In the genomic region with DNA sequence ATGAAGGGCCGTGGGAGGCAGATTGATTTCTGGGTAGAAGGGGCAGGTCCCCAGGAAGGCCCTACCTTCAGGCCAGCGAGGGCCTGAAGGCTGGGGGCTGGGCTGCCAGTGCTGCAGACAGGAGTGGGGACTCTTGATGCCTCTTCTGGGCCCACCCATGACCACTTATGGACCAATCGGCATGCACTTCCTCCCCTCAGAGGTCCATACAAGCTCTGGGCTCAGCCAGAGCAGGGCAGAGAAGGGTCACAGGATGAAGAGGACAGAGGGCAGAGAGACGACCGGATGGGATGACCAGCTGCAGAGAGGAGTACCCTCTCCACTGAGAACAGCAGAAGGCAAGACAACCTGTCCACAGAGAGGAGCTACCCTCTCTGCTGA, we compare ENCODE assay signal across 8 cellular contexts.
DNase-seq lines count a peak whose midpoint lies in the region; ATAC-seq, FAIRE-seq and TF ChIP-seq lines count a peak whose summit lies in the region.

No MANE protein-coding gene starts in this region.

- H3K4me1 ChIP-seq in Caco-2 (no peaks in the 10 kb centered on the region), KMS-11 (ENCODE audit: low read depth, poor library complexity, severe bottlenecking) (peaks cover 45% of the 10 kb centered on the region)

- H3K27me3 ChIP-seq in Caco-2 (replicated peaks; ENCODE audit: control insufficient read depth, insufficient read depth, low read length), result no peaks in the 10 kb centered on the region
- H3K27me3 ChIP-seq in KMS-11 (ENCODE audit: insufficient read depth, low read depth), result no peaks in the 10 kb centered on the region

- intact Hi-C loops in Caco-2 (cut with micrococcal nuclease; ENCODE audit: unreplicated experiment), result loop anchor here (2.0 kb wide), 1 partner anchor 272 kb away; a partner anchor contains a TSS
- intact Hi-C loops in dendritic cell treated with granulocyte-macrophage colony-stimulating factor and Interleukin-4, amounts not matched to agents 40 ng/mL and 50 ng/mL, for 4 days (cut with micrococcal nuclease), result loop anchor here (5.0 to 10.0 kb wide), 2 partner anchors 112 to 144 kb away; no protein-coding TSS in a partner anchor

- peaks cover 7% of the 10 kb centered on the region for H3K4me1 Mint-ChIP-seq in Caco-2 (ENCODE audit: low read depth, unreplicated experiment)
- H3K4me1 Mint-ChIP-seq in dendritic cell treated with granulocyte-macrophage colony-stimulating factor and Interleukin-4, amounts not matched to agents 40 ng/mL and 50 ng/mL, for 4 days (ENCODE audit: low read depth), result peaks cover 10% of the 10 kb centered on the region
- peaks cover 20% of the 10 kb centered on the region for H3K4me1 Mint-ChIP-seq in neural crest cell

- no peak for TF ChIP-seq CTCF in Caco-2 (IDR thresholded peaks at IDR 0.05; ENCODE audit: insufficient read depth in 1 of 2, low read depth in 1 of 2, low read length in 1 of 2, severe bottlenecking in 1 of 2, unreplicated experiment in 1 of 2)
- no peak for TF ChIP-seq CTCF in KMS-11 (conservative IDR thresholded peaks at IDR 0.05; ENCODE audit: low read depth, low read length)
- no peak for TF ChIP-seq CTCF in neural crest cell (conservative IDR thresholded peaks at IDR 0.05)

- peak overlapping the region; percentile 69 for H3K4me2 ChIP-seq in KMS-11

- H3K27me3 Mint-ChIP-seq in Caco-2 (ENCODE audit: insufficient read depth, unreplicated experiment) (no peaks in the 10 kb centered on the region), neural crest cell (ENCODE audit: low read depth) (no peaks in the 10 kb centered on the region)
- H3K27me3 Mint-ChIP-seq in dendritic cell treated with granulocyte-macrophage colony-stimulating factor and Interleukin-4, amounts not matched to agents 40 ng/mL and 50 ng/mL, for 4 days, result peaks cover 11% of the 10 kb centered on the region

- H3K36me3 ChIP-seq in Caco-2 (ENCODE audit: control insufficient read depth, insufficient read depth, low read length) (no peaks in the 10 kb centered on the region), KMS-11 (ENCODE audit: insufficient read depth) (no peaks in the 10 kb centered on the region)

- H3K36me3 Mint-ChIP-seq in Caco-2 (ENCODE audit: insufficient read depth, unreplicated experiment) (no peaks in the 10 kb centered on the region), neural crest cell (ENCODE audit: low read depth) (peaks cover 3% of the 10 kb centered on the region)
- H3K36me3 Mint-ChIP-seq in dendritic cell treated with granulocyte-macrophage colony-stimulating factor and Interleukin-4, amounts not matched to agents 40 ng/mL and 50 ng/mL, for 4 days (ENCODE audit: low read depth), result no peaks in the 10 kb centered on the region

- peaks cover 7% of the 10 kb centered on the region for H3K9me3 ChIP-seq in Caco-2

- no TSS peak for BruUV-seq in Caco-2 (replicated peaks; lab: Mats Ljungman, UMichigan)

- no peak overlapping the region; the same call in 1 of the 2 replicates for H3K4me3 ChIP-seq in Caco-2 (ENCODE audit: low read depth, low read length)
- no peak overlapping the region for H3K4me3 ChIP-seq in KMS-11 (IDR thresholded peaks at IDR 0.05; ENCODE audit: insufficient read depth, low read depth, low read length)

- peak overlapping the region; percentile 56 for H2AFZ ChIP-seq in KMS-11 (ENCODE audit: low read depth)

- peak overlapping the region; percentile 37 for H3K27ac ChIP-seq in KMS-11

- no peaks in the 10 kb centered on the region for H4K20me1 ChIP-seq in KMS-11 (ENCODE audit: insufficient read depth)

- CTCF ChIA-PET in Caco-2 (lab: Charles Lee), result interaction anchor here (0.6 to 1.5 kb wide), 10 partner anchors 19 to 1578 kb away, joined by 3 to 7 read pairs (median 4); a partner anchor contains a TSS
- CTCF ChIA-PET in HEK293T (lab: Yijun Ruan, JAX), result interaction anchor here (0.6 to 2.1 kb wide), 11 partner anchors 15 to 621 kb away, joined by 3 to 10 read pairs (median 4); no protein-coding TSS in a partner anchor

- peaks cover 18% of the 10 kb centered on the region for H3K9me3 Mint-ChIP-seq in Caco-2 (ENCODE audit: unreplicated experiment)
- H3K9me3 Mint-ChIP-seq in dendritic cell treated with granulocyte-macrophage colony-stimulating factor and Interleukin-4, amounts not matched to agents 40 ng/mL and 50 ng/mL, for 4 days, result peaks cover 15% of the 10 kb centered on the region
- no peaks in the 10 kb centered on the region for H3K9me3 Mint-ChIP-seq in neural crest cell

- H3K27ac Mint-ChIP-seq in Caco-2 (ENCODE audit: unreplicated experiment), result peak overlapping the region; percentile 71
- H3K27ac Mint-ChIP-seq in dendritic cell treated with granulocyte-macrophage colony-stimulating factor and Interleukin-4, amounts not matched to agents 40 ng/mL and 50 ng/mL, for 4 days, result peak overlapping the region; percentile 79
- no peak overlapping the region for H3K27ac Mint-ChIP-seq in neural crest cell (ENCODE audit: unreplicated experiment)

- H3K9ac ChIP-seq in KMS-11, result peak overlapping the region; percentile 4; the same call in 1 of the 2 replicates

- POLR2A ChIA-PET in Caco-2 (lab: Charles Lee), result interaction anchor here (0.7 kb wide), 1 partner anchor 148 kb away, joined by 3 read pairs; no protein-coding TSS in a partner anchor
- POLR2A ChIA-PET in HEK293T (lab: Yijun Ruan, JAX), result interaction anchor here (0.6 to 1.4 kb wide), 3 partner anchors 113 to 272 kb away, joined by 3 to 8 read pairs (median 3); a partner anchor contains a TSS

- DNase-seq in Caco-2 (no peak), neural crest cell (ENCODE audit: low read depth, low spot score) (no peak), urothelium cell line (ENCODE audit: low spot score) (no peak), HEK293T (ENCODE audit: extremely low spot score) (no peak)

- ATAC-seq in GM21528 (IDR thresholded peaks at IDR 0.05; ENCODE audit: low FRiP score, unreplicated experiment) (peak; percentile 44), GM18498 (IDR thresholded peaks at IDR 0.05; ENCODE audit: unreplicated experiment) (no peak)

- no peaks in the 10 kb centered on the region for H3K79me2 ChIP-seq in KMS-11 (ENCODE audit: insufficient read depth, low read depth)

- FAIRE-seq in urothelium cell line (lab: Jason Lieb, UNC), result no peak

- H3K4me3 Mint-ChIP-seq in Caco-2 (ENCODE audit: unreplicated experiment) (peak overlapping the region; percentile 77), neural crest cell (peak overlapping the region; percentile 73)
- H3K4me3 Mint-ChIP-seq in dendritic cell treated with granulocyte-macrophage colony-stimulating factor and Interleukin-4, amounts not matched to agents 40 ng/mL and 50 ng/mL, for 4 days, result peak overlapping the region; percentile 85

TF ChIP-seq in HEK293T, 16 proteins besides CTCF, POLR2A, EP300 and RAD21:
- TF ChIP-seq FOXA1 (IDR thresholded peaks at IDR 0.05) (no peak), SUZ12 (IDR thresholded peaks at IDR 0.05) (no peak), TARDBP (IDR thresholded peaks at IDR 0.05) (no peak), FOXK2 (IDR thresholded peaks at IDR 0.05) (no peak), L3MBTL2 (conservative IDR thresholded peaks at IDR 0.05) (no peak), FOXM1 (IDR thresholded peaks at IDR 0.05; ENCODE audit: borderline replicate concordance) (no peak), ELF4 (IDR thresholded peaks at IDR 0.05) (no peak), CTBP1 (IDR thresholded peaks at IDR 0.05; ENCODE audit: borderline replicate concordance) (no peak), LEF1 (IDR thresholded peaks at IDR 0.05; ENCODE audit: borderline replicate concordance) (no peak), ZNF384 (IDR thresholded peaks at IDR 0.05) (no peak), BHLHE40 (IDR thresholded peaks at IDR 0.05; ENCODE audit: borderline replicate concordance) (no peak), SP1 (IDR thresholded peaks at IDR 0.05) (no peak), NFRKB (IDR thresholded peaks at IDR 0.05) (no peak), ARNT (IDR thresholded peaks at IDR 0.05) (no peak), HDGF (IDR thresholded peaks at IDR 0.05; ENCODE audit: borderline replicate concordance) (no peak)
- TF ChIP-seq, protein P1, sequence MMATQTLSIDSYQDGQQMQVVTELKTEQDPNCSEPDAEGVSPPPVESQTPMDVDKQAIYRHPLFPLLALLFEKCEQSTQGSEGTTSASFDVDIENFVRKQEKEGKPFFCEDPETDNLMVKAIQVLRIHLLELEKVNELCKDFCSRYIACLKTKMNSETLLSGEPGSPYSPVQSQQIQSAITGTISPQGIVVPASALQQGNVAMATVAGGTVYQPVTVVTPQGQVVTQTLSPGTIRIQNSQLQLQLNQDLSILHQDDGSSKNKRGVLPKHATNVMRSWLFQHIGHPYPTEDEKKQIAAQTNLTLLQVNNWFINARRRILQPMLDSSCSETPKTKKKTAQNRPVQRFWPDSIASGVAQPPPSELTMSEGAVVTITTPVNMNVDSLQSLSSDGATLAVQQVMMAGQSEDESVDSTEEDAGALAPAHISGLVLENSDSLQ (IDR thresholded peaks at IDR 0.05), result no peak
TF ChIP-seq in HEK293T: peak in this region for 0.
